In genomic region chrX:82232679-82233078, GRCh38 we compare ENCODE assay signal across 7 cellular contexts.
"Had no signal": no experiment of that assay in that cellular context is flagged by ENCODE, and none has a peak within 500 bp of the region (broad histone marks: within the 10 kb centered on the region; RNA-seq: fewer than 3 reads in every experiment).

No MANE protein-coding gene starts in this region.

- H3K4me3 Mint-ChIP-seq: GM23338, H9, HFFc6 had no signal

- DNase-seq: GM23248, GOT3, H7, H9, HCEC 1CT, HFFc6 had no signal

- H3K27ac Mint-ChIP-seq: GM23338, H9, HFFc6 had no signal

- H3K4me1 Mint-ChIP-seq: GM23338, H9 had no signal
